ENCODE assay signal across 1 cellular context in the genomic region with DNA sequence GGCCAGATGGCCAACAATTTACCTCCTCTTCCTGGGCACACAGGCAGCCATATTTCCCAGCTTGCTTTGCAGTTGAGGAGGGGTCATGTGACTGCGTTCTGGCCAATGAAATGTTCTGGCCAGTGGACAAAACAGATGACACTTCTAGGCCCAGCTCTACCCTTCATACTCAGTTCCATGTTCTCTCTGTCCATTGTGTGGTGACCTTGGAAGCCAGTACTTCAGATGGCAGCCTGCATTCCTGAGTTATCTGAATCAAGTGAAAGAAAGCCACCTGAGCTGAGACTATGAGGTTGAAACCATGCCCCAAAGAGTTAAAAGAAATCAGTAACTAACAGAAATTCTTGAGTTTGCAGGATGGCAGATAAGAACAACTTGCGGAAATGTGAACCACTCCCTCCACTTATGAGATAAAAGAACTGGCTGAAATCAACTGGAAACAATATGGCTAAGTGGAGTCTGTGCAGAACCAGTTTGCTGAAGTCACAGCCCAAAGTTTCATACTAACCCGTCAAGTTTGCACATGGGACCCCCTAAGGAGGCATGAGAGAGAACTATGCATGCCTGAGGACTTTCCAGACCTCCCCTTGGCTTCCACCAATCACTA.
TF ChIP-seq lines count a peak whose summit lies in the region.

No MANE protein-coding gene starts in this region.

TF ChIP-seq in K562, 482 proteins besides CTCF, POLR2A, EP300 and RAD21 (continued from another document and continues in another):
- TF ChIP-seq, protein P1, sequence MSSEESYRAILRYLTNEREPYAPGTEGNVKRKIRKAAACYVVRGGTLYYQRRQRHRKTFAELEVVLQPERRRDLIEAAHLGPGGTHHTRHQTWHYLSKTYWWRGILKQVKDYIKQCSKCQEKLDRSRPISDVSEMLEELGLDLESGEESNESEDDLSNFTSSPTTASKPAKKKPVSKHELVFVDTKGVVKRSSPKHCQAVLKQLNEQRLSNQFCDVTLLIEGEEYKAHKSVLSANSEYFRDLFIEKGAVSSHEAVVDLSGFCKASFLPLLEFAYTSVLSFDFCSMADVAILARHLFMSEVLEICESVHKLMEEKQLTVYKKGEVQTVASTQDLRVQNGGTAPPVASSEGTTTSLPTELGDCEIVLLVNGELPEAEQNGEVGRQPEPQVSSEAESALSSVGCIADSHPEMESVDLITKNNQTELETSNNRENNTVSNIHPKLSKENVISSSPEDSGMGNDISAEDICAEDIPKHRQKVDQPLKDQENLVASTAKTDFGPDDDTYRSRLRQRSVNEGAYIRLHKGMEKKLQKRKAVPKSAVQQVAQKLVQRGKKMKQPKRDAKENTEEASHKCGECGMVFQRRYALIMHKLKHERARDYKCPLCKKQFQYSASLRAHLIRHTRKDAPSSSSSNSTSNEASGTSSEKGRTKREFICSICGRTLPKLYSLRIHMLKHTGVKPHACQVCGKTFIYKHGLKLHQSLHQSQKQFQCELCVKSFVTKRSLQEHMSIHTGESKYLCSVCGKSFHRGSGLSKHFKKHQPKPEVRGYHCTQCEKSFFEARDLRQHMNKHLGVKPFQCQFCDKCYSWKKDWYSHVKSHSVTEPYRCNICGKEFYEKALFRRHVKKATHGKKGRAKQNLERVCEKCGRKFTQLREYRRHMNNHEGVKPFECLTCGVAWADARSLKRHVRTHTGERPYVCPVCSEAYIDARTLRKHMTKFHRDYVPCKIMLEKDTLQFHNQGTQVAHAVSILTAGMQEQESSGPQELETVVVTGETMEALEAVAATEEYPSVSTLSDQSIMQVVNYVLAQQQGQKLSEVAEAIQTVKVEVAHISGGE (CRISPR knock-in tag; IDR thresholded peaks at IDR 0.05), result peak in 1 of 3 experiments; percentile 69; a peak in 1 of 6 replicates
- no peak for TF ChIP-seq NR3C1 (CRISPR knock-in tag; IDR thresholded peaks at IDR 0.05)
- TF ChIP-seq, protein P2, sequence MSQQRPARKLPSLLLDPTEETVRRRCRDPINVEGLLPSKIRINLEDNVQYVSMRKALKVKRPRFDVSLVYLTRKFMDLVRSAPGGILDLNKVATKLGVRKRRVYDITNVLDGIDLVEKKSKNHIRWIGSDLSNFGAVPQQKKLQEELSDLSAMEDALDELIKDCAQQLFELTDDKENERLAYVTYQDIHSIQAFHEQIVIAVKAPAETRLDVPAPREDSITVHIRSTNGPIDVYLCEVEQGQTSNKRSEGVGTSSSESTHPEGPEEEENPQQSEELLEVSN (IDR thresholded peaks at IDR 0.05; ENCODE audit: borderline replicate concordance in 1 of 2, extremely low read depth in 1 of 2, insufficient read depth in 1 of 2, insufficient read length in 1 of 2, low read depth in 1 of 2, low read length in 1 of 2, poor library complexity in 1 of 2, severe bottlenecking in 1 of 2), result peak in 1 of 2 experiments; percentile 52
- TF ChIP-seq ZNF589 (CRISPR knock-in tag; IDR thresholded peaks at IDR 0.05; ENCODE audit: low read depth), result peak; percentile 84
- TF ChIP-seq NCOA4 (IDR thresholded peaks at IDR 0.05; ENCODE audit: partially characterized antibody), result peak; percentile 17
- TF ChIP-seq ZNF23 (CRISPR knock-in tag; IDR thresholded peaks at IDR 0.05), result no peak
- TF ChIP-seq, protein P3, sequence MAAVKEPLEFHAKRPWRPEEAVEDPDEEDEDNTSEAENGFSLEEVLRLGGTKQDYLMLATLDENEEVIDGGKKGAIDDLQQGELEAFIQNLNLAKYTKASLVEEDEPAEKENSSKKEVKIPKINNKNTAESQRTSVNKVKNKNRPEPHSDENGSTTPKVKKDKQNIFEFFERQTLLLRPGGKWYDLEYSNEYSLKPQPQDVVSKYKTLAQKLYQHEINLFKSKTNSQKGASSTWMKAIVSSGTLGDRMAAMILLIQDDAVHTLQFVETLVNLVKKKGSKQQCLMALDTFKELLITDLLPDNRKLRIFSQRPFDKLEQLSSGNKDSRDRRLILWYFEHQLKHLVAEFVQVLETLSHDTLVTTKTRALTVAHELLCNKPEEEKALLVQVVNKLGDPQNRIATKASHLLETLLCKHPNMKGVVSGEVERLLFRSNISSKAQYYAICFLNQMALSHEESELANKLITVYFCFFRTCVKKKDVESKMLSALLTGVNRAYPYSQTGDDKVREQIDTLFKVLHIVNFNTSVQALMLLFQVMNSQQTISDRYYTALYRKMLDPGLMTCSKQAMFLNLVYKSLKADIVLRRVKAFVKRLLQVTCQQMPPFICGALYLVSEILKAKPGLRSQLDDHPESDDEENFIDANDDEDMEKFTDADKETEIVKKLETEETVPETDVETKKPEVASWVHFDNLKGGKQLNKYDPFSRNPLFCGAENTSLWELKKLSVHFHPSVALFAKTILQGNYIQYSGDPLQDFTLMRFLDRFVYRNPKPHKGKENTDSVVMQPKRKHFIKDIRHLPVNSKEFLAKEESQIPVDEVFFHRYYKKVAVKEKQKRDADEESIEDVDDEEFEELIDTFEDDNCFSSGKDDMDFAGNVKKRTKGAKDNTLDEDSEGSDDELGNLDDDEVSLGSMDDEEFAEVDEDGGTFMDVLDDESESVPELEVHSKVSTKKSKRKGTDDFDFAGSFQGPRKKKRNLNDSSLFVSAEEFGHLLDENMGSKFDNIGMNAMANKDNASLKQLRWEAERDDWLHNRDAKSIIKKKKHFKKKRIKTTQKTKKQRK (IDR thresholded peaks at IDR 0.05; ENCODE audit: borderline replicate concordance, low read depth, low read length), result no peak
- TF ChIP-seq KHSRP (IDR thresholded peaks at IDR 0.05), result peak; percentile 26; the same call in 1 of the 2 replicates
- TF ChIP-seq, protein P4, sequence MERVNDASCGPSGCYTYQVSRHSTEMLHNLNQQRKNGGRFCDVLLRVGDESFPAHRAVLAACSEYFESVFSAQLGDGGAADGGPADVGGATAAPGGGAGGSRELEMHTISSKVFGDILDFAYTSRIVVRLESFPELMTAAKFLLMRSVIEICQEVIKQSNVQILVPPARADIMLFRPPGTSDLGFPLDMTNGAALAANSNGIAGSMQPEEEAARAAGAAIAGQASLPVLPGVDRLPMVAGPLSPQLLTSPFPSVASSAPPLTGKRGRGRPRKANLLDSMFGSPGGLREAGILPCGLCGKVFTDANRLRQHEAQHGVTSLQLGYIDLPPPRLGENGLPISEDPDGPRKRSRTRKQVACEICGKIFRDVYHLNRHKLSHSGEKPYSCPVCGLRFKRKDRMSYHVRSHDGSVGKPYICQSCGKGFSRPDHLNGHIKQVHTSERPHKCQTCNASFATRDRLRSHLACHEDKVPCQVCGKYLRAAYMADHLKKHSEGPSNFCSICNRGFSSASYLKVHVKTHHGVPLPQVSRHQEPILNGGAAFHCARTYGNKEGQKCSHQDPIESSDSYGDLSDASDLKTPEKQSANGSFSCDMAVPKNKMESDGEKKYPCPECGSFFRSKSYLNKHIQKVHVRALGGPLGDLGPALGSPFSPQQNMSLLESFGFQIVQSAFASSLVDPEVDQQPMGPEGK (CRISPR knock-in tag; IDR thresholded peaks at IDR 0.05; ENCODE audit: borderline replicate concordance), result no peak
- no peak for TF ChIP-seq RBFOX2 (IDR thresholded peaks at IDR 0.05; ENCODE audit: low read depth, low read length)
- TF ChIP-seq STAG1 (CRISPR knock-in tag; IDR thresholded peaks at IDR 0.05; ENCODE audit: borderline replicate concordance), result no peak
- TF ChIP-seq SMARCC2 (IDR thresholded peaks at IDR 0.05; ENCODE audit: low read depth), result peak; percentile 88
- peak; percentile 96 for TF ChIP-seq FOXM1 (IDR thresholded peaks at IDR 0.05; ENCODE audit: low read depth)
- TF ChIP-seq FOXM1 (CRISPR knock-in tag; IDR thresholded peaks at IDR 0.05; ENCODE audit: low read depth), result no peak
- peak; percentile 88 for TF ChIP-seq SMARCE1 (IDR thresholded peaks at IDR 0.05)
- no peak for TF ChIP-seq KDM2B (CRISPR knock-in tag; IDR thresholded peaks at IDR 0.05)
- TF ChIP-seq SAFB2 (IDR thresholded peaks at IDR 0.05; ENCODE audit: borderline replicate concordance, low read depth, low read length, severe bottlenecking), result no peak
- peak; percentile 47; the same call in 1 of the 2 replicates for TF ChIP-seq MYC (IDR thresholded peaks at IDR 0.05; ENCODE audit: low read depth, low read length)
- 0 out of 2 replicates have a peak, but pooled peaks have one; percentile 13 for TF ChIP-seq MYC (CRISPR knock-in tag; IDR thresholded peaks at IDR 0.05; ENCODE audit: borderline replicate concordance, low read depth)
- TF ChIP-seq CXXC5 (CRISPR knock-in tag; IDR thresholded peaks at IDR 0.05), result peak; percentile 81
- no peak for TF ChIP-seq RFX5 (IDR thresholded peaks at IDR 0.05; ENCODE audit: low read depth, low read length)
- peak; percentile 74 for TF ChIP-seq ATF7 (IDR thresholded peaks at IDR 0.05)
- no peak for TF ChIP-seq KAT2B (IDR thresholded peaks at IDR 0.05; ENCODE audit: low read depth, low read length)
- peak; percentile 98 for TF ChIP-seq KLF16 (IDR thresholded peaks at IDR 0.05)
- TF ChIP-seq HEY1 (CRISPR knock-in tag; IDR thresholded peaks at IDR 0.05; ENCODE audit: borderline replicate concordance), result no peak
- TF ChIP-seq RCOR1 (IDR thresholded peaks at IDR 0.05; ENCODE audit: borderline replicate concordance in 1 of 2, low read depth in 2 of 2, low read length in 2 of 2), result peak; percentile 90 to 99
- TF ChIP-seq, protein P5, sequence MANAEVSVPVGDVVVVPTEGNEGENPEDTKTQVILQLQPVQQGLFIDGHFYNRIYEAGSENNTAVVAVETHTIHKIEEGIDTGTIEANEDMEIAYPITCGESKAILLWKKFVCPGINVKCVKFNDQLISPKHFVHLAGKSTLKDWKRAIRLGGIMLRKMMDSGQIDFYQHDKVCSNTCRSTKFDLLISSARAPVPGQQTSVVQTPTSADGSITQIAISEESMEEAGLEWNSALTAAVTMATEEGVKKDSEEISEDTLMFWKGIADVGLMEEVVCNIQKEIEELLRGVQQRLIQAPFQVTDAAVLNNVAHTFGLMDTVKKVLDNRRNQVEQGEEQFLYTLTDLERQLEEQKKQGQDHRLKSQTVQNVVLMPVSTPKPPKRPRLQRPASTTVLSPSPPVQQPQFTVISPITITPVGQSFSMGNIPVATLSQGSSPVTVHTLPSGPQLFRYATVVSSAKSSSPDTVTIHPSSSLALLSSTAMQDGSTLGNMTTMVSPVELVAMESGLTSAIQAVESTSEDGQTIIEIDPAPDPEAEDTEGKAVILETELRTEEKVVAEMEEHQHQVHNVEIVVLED (CRISPR knock-in tag; IDR thresholded peaks at IDR 0.05), result no peak
- TF ChIP-seq ZNF354B (CRISPR knock-in tag; IDR thresholded peaks at IDR 0.05), result no peak
- TF ChIP-seq HIVEP1 (CRISPR knock-in tag; IDR thresholded peaks at IDR 0.05), result 0 out of 2 replicates have a peak, but pooled peaks have one; percentile 34
- TF ChIP-seq NFRKB (IDR thresholded peaks at IDR 0.05; ENCODE audit: low read depth), result peak; percentile 79
- TF ChIP-seq, protein P6, sequence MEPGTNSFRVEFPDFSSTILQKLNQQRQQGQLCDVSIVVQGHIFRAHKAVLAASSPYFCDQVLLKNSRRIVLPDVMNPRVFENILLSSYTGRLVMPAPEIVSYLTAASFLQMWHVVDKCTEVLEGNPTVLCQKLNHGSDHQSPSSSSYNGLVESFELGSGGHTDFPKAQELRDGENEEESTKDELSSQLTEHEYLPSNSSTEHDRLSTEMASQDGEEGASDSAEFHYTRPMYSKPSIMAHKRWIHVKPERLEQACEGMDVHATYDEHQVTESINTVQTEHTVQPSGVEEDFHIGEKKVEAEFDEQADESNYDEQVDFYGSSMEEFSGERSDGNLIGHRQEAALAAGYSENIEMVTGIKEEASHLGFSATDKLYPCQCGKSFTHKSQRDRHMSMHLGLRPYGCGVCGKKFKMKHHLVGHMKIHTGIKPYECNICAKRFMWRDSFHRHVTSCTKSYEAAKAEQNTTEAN (CRISPR knock-in tag; IDR thresholded peaks at IDR 0.05), result no peak
- peak; percentile 86 for TF ChIP-seq SMAD4 (CRISPR knock-in tag; conservative IDR thresholded peaks at IDR 0.05)
- no peak for TF ChIP-seq ZNF77 (CRISPR knock-in tag; IDR thresholded peaks at IDR 0.05)
- TF ChIP-seq, protein P7, sequence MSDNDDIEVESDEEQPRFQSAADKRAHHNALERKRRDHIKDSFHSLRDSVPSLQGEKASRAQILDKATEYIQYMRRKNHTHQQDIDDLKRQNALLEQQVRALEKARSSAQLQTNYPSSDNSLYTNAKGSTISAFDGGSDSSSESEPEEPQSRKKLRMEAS (CRISPR knock-in tag; IDR thresholded peaks at IDR 0.05), result no peak
- TF ChIP-seq, protein P8, sequence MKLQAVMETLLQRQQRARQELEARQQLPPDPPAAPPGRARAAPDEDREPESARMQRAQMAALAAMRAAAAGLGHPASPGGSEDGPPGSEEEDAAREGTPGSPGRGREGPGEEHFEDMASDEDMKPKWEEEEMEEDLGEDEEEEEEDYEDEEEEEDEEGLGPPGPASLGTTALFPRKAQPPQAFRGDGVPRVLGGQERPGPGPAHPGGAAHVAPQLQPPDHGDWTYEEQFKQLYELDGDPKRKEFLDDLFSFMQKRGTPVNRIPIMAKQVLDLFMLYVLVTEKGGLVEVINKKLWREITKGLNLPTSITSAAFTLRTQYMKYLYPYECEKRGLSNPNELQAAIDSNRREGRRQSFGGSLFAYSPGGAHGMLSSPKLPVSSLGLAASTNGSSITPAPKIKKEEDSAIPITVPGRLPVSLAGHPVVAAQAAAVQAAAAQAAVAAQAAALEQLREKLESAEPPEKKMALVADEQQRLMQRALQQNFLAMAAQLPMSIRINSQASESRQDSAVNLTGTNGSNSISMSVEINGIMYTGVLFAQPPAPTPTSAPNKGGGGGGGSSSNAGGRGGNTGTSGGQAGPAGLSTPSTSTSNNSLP (IDR thresholded peaks at IDR 0.05; ENCODE audit: borderline replicate concordance, low read depth, low read length), result peak; percentile 55; the same call in 1 of the 2 replicates
- no peak for TF ChIP-seq CSDE1 (IDR thresholded peaks at IDR 0.05)
- TF ChIP-seq, protein P9, sequence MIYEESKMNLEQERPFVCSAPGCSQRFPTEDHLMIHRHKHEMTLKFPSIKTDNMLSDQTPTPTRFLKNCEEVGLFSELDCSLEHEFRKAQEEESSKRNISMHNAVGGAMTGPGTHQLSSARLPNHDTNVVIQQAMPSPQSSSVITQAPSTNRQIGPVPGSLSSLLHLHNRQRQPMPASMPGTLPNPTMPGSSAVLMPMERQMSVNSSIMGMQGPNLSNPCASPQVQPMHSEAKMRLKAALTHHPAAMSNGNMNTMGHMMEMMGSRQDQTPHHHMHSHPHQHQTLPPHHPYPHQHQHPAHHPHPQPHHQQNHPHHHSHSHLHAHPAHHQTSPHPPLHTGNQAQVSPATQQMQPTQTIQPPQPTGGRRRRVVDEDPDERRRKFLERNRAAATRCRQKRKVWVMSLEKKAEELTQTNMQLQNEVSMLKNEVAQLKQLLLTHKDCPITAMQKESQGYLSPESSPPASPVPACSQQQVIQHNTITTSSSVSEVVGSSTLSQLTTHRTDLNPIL (CRISPR knock-in tag; IDR thresholded peaks at IDR 0.05), result no peak
- no peak for TF ChIP-seq CREBBP (IDR thresholded peaks at IDR 0.05; ENCODE audit: low read depth, low read length)
- no peak for TF ChIP-seq SREBF1 (IDR thresholded peaks at IDR 0.05; ENCODE audit: borderline replicate concordance, low read depth, low read length)
- no peak for TF ChIP-seq NFIX (CRISPR knock-in tag; IDR thresholded peaks at IDR 0.05; ENCODE audit: low read depth)
- TF ChIP-seq, protein P10, sequence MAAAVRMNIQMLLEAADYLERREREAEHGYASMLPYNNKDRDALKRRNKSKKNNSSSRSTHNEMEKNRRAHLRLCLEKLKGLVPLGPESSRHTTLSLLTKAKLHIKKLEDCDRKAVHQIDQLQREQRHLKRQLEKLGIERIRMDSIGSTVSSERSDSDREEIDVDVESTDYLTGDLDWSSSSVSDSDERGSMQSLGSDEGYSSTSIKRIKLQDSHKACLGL (CRISPR knock-in tag; IDR thresholded peaks at IDR 0.05; ENCODE audit: borderline replicate concordance, poor library complexity, severe bottlenecking), result no peak
- TF ChIP-seq SMAD2 (IDR thresholded peaks at IDR 0.05; ENCODE audit: low read depth, low read length), result no peak
- no peak for TF ChIP-seq HMGN3 (IDR thresholded peaks at IDR 0.05; ENCODE audit: borderline replicate concordance, extremely low read depth, insufficient read length, low read depth, low read length)
